17 cellular contexts compared by ENCODE assay signal in the genomic region with DNA sequence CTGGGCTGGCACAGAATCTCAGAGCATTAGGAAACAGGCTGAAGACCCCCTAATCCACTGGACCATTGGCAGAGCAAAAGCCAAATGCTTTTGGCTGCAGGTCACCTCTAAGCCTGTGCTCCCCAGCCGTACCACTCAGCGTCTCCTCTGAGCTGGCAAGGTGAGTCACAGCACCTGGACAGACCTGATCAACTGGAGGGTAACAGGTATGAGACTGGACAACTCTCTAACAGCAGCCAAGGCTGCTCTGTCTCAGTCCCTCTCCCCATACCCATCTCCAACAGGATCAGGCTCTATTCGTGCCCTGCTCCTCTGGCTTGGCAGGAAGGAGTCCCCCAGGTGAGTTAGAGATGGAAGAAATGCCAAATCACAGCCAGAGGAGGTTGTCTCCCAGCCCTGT.
"Had no signal": no experiment of that assay in that cellular context is flagged by ENCODE, and none has a peak within 500 bp of the region (broad histone marks: within the 10 kb centered on the region; RNA-seq: fewer than 3 reads in every experiment).

No MANE protein-coding gene starts in this region.

- H3K9me3 Mint-ChIP-seq: activated T-helper 2 cell treated with anti-CD3 and anti-CD28 coated beads, Interferon-gamma antibody, Interleukin-2, Interleukin-4, amounts not matched to agents 10 μg/mL and 5 μg/mL and 100 μg/mL, durations not matched to agents 14 hours and 24 hours and 36 hours; dendritic cell treated with granulocyte-macrophage colony-stimulating factor and Interleukin-4, amounts not matched to agents 40 ng/mL and 50 ng/mL, for 4 days; effector memory CD8-positive, alpha-beta T cell; nephron; T-helper 1 cell treated with Interleukin-12 subunit alpha and Interleukin-12 subunit beta and Interleukin-4 antibody, amounts not matched to agents 30 μg/mL and 1 μg/mL, for 36 hours had no signal

- H3K27ac Mint-ChIP-seq: activated T-helper 2 cell treated with anti-CD3 and anti-CD28 coated beads, Interferon-gamma antibody, Interleukin-2, Interleukin-4, amounts not matched to agents 10 μg/mL and 5 μg/mL and 100 μg/mL, durations not matched to agents 14 hours and 24 hours and 36 hours; dendritic cell treated with granulocyte-macrophage colony-stimulating factor and Interleukin-4, amounts not matched to agents 40 ng/mL and 50 ng/mL, for 4 days; effector memory CD8-positive, alpha-beta T cell; nephron; T-helper 1 cell treated with Interleukin-12 subunit alpha and Interleukin-12 subunit beta and Interleukin-4 antibody, amounts not matched to agents 30 μg/mL and 1 μg/mL, for 36 hours had no signal

- H3K27me3 ChIP-seq: esophagus muscularis mucosa, tibial artery had no signal

- H3K4me3 Mint-ChIP-seq: dendritic cell treated with granulocyte-macrophage colony-stimulating factor and Interleukin-4, amounts not matched to agents 40 ng/mL and 50 ng/mL, for 4 days; effector memory CD8-positive, alpha-beta T cell; T-helper 1 cell treated with Interleukin-12 subunit alpha and Interleukin-12 subunit beta and Interleukin-4 antibody, amounts not matched to agents 30 μg/mL and 1 μg/mL, for 36 hours had no signal

- ATAC-seq: effector memory CD8-positive, alpha-beta T cell; SK-N-SH treated with all-trans-retinoic acid at 6 μM for 48 hours had no signal

- H3K4me3 ChIP-seq: esophagus muscularis mucosa, left ventricle myocardium inferior, tibial artery had no signal

- H3K27me3 Mint-ChIP-seq: dendritic cell treated with granulocyte-macrophage colony-stimulating factor and Interleukin-4, amounts not matched to agents 40 ng/mL and 50 ng/mL, for 4 days; effector memory CD8-positive, alpha-beta T cell had no signal

- DNase-seq: activated CD4-positive, alpha-beta T cell treated with anti-CD3 and anti-CD28 coated beads, Interleukin-2, amount 50 U/mL, for 1 hour; activated CD4-positive, CD25-positive, alpha-beta regulatory T cell; activated naive CD4-positive, alpha-beta T cell treated with anti-CD3 and anti-CD28 coated beads, Interleukin-2, amount 50 U/mL, for 16 hours; activated T-cell treated with anti-CD3 and anti-CD28 coated beads for 4 hours; effector memory CD8-positive, alpha-beta T cell; foreskin fibroblast; left ventricle myocardium inferior; mesendoderm; stimulated activated CD4-positive, alpha-beta T cell treated with anti-CD3 and anti-CD28 coated beads, Interleukin-15, amount 100 ng/mL, for 24 hours; stimulated activated CD4-positive, alpha-beta T cell treated with anti-CD3 and anti-CD28 coated beads, Interleukin-4, amount 100 ng/mL, for 24 hours; tibial artery had no signal
